20 cellular contexts compared by ENCODE assay signal in genomic region chr7:84549409-84549808, GRCh38.
DNase-seq lines count a peak whose midpoint lies in the region; ATAC-seq, FAIRE-seq and TF ChIP-seq lines count a peak whose summit lies in the region.
"Had no signal": no experiment of that assay in that cellular context is flagged by ENCODE, and none has a peak within 500 bp of the region (broad histone marks: within the 10 kb centered on the region; RNA-seq: fewer than 3 reads in every experiment).

No MANE protein-coding gene starts in this region.

- H3K27me3 Mint-ChIP-seq in CD4-positive, alpha-beta T cell = no peaks in the 10 kb centered on the region
- H3K27me3 Mint-ChIP-seq: CD4-positive, CD25-positive, alpha-beta regulatory T cell had no signal

- H3K4me3 Mint-ChIP-seq in CD4-positive, alpha-beta T cell = no peak overlapping the region
- H3K4me3 Mint-ChIP-seq: CD4-positive, CD25-positive, alpha-beta regulatory T cell; H9 had no signal

- no peak overlapping the region for H3K14ac ChIP-seq in neuronal stem cell (ENCODE audit: low read length)

- H4K20me1 ChIP-seq in GM23248 (ENCODE audit: insufficient read depth) = no peaks in the 10 kb centered on the region
- no peaks in the 10 kb centered on the region for H4K20me1 ChIP-seq in K562 (replicated peaks; ENCODE audit: control insufficient read depth, insufficient read depth, low read length)

- no peak overlapping the region for H3K27ac Mint-ChIP-seq in CD4-positive, alpha-beta T cell
- H3K27ac Mint-ChIP-seq: CD4-positive, CD25-positive, alpha-beta regulatory T cell had no signal

- H3K27ac ChIP-seq in GM23248 (no peak overlapping the region), K562 (ENCODE audit: extremely low read depth, low read depth, low read length) (no peak overlapping the region), neuronal stem cell (replicated peaks; ENCODE audit: low read length) (no peak overlapping the region)
- no peak overlapping the region for H3K27ac ChIP-seq in CD4-positive, alpha-beta T cell (ENCODE audit: low read depth, low read length)
- H3K27ac ChIP-seq: SK-N-MC had no signal

- H4K8ac ChIP-seq in neuronal stem cell (ENCODE audit: low read depth, low read length) = no peak overlapping the region

- DNase-seq in GM23248 (no peak), NCI-H226 (peak; percentile 8), K562 (ENCODE audit: extremely low read depth in 1 of 4, low spot score in 3 of 4) (no peak), neuronal stem cell (ENCODE audit: low spot score) (no peak), NOMO-1 treated with DMSO at 0.1 percent for 48 hours (lab: John Stamatoyannopoulos, UW; ENCODE audit: unreplicated experiment) (no peak)
- DNase-seq in CD4-positive, alpha-beta T cell = no peak
- DNase-seq: CD4-positive, CD25-positive, alpha-beta regulatory T cell; COR-L47; DMS79 treated with DMSO at 0.1 percent for 48 hours; H9; Karpas-422; NCI-H1436 treated with DMSO at 0.1 percent for 48 hours; NCI-H2029; NCI-H345; NCI-H524 treated with DMSO at 0.1 percent for 48 hours; NCI-H82; Right ventricle myocardium superior; SW 1271 had no signal

- H3K4me3 ChIP-seq in GM23248 = no peak overlapping the region
- H3K4me3 ChIP-seq in K562 = no peak overlapping the region
- no peak overlapping the region for H3K4me3 ChIP-seq in neuronal stem cell (ENCODE audit: low read length in 2 of 2)

- in situ Hi-C loops in GM23248 (cut with MboI) (no loop called here), K562 (cut with MboI) (no loop called here)

- H3K4me2 ChIP-seq in GM23248 (ENCODE audit: unreplicated experiment) (peak overlapping the region; percentile 63), K562 (ENCODE audit: insufficient read depth, low read length) (no peak overlapping the region), neuronal stem cell (ENCODE audit: insufficient read depth, low read length, poor library complexity, severe bottlenecking) (no peak overlapping the region)

- H2BK15ac ChIP-seq in neuronal stem cell (ENCODE audit: low read length) = no peak overlapping the region

- no peak overlapping the region for H2BK120ac ChIP-seq in neuronal stem cell (ENCODE audit: low read depth, low read length)

- no peak overlapping the region for H2BK5ac ChIP-seq in neuronal stem cell (ENCODE audit: low read length)

- no peaks in the 10 kb centered on the region for H3K9me2 ChIP-seq in GM23248 (ENCODE audit: insufficient read depth)

- H3K4ac ChIP-seq in neuronal stem cell (ENCODE audit: low read length) = no peak overlapping the region

- 0% methylated on average over 1 of the region's 1 CpG for WGBS in GM23248 (ENCODE audit: low coverage in 1 of 2, low lambda C conversion rate in 2 of 2, missing lambda C conversion rate in 2 of 2), 2 experiments
- WGBS in K562 (ENCODE audit: insufficient coverage, low coverage, missing lambda C conversion rate) = 0% methylated on average over 1 of the region's 1 CpG
- WGBS in neuronal stem cell (ENCODE audit: extremely low coverage in 2 of 2, insufficient read length in 2 of 2, insufficient replicate concordance in 1 of 2), 2 donors = no CpG with 5 or more reads among the region's 1 CpG

- H3F3A ChIP-seq in GM23248 (ENCODE audit: insufficient read depth) = peaks cover 16% of the 10 kb centered on the region

- no peak overlapping the region for H3K9ac ChIP-seq in GM23248
- H3K9ac ChIP-seq in K562 (ENCODE audit: insufficient read depth in 1 of 2, low read depth in 2 of 2, low read length in 2 of 2) = no peak overlapping the region
- H3K9ac ChIP-seq in neuronal stem cell (ENCODE audit: low read depth, low read length, poor library complexity) = no peak overlapping the region

- no peaks in the 10 kb centered on the region for H3K79me1 ChIP-seq in neuronal stem cell (ENCODE audit: low read depth, low read length)

- H3K36me3 Mint-ChIP-seq in CD4-positive, alpha-beta T cell (ENCODE audit: low read depth) = no peaks in the 10 kb centered on the region
- H3K36me3 Mint-ChIP-seq: CD4-positive, CD25-positive, alpha-beta regulatory T cell had no signal

- H3K9me3 Mint-ChIP-seq in CD4-positive, alpha-beta T cell = peaks cover 5% of the 10 kb centered on the region
- H3K9me3 Mint-ChIP-seq: H9 had no signal

- H2BK12ac ChIP-seq in neuronal stem cell (ENCODE audit: low read length) = no peak overlapping the region

- H4K91ac ChIP-seq in neuronal stem cell (ENCODE audit: low read depth, low read length, poor library complexity) = no peak overlapping the region

- POLR2A ChIA-PET in K562 (lab: Yijun Ruan, JAX) = no interaction called here
- POLR2A ChIA-PET in CD4-positive, alpha-beta T cell (lab: Charles Lee) = interaction anchor here (0.7 kb wide), 1 partner anchor 280 kb away, joined by 3 read pairs; no protein-coding TSS in a partner anchor

- no peak for TF ChIP-seq CTCF in K562 (IDR thresholded peaks at IDR 0.05 in 2 of 3, conservative IDR thresholded peaks at IDR 0.05 in 1 of 3; ENCODE audit: insufficient read depth in 2 of 3, low read depth in 1 of 3, low read length in 3 of 3)
- TF ChIP-seq CTCF in CD4-positive, alpha-beta T cell (IDR thresholded peaks at IDR 0.05) = no peak

- no peak for TF ChIP-seq RAD21 in K562 (CRISPR knock-in tag; conservative IDR thresholded peaks at IDR 0.05 in 1 of 2, IDR thresholded peaks at IDR 0.05 in 1 of 2)

- ATAC-seq in K562 (no peak), GM21737 (IDR thresholded peaks at IDR 0.05; ENCODE audit: unreplicated experiment) (no peak)
- no peak for ATAC-seq in CD4-positive, alpha-beta T cell (ENCODE audit: poor library complexity)

- H3K9me1 ChIP-seq in K562 (ENCODE audit: control insufficient read depth, insufficient read depth, low read length) = no peaks in the 10 kb centered on the region

- TF ChIP-seq POLR2A in K562 (conservative IDR thresholded peaks at IDR 0.05) = no peak

- H3K79me2 ChIP-seq in GM23248 (ENCODE audit: insufficient read depth) (no peaks in the 10 kb centered on the region), K562 (ENCODE audit: control insufficient read depth, insufficient read depth, low read length) (no peaks in the 10 kb centered on the region)

- peaks cover 29% of the 10 kb centered on the region for H3K4me1 ChIP-seq in GM23248 (ENCODE audit: insufficient read depth)
- H3K4me1 ChIP-seq in K562 (replicated peaks in 1 of 2; ENCODE audit: control insufficient read depth in 2 of 2, insufficient read depth in 2 of 2, low read length in 2 of 2) = no peaks in the 10 kb centered on the region; a peak in 1 of 5 replicates
- H3K4me1 ChIP-seq in neuronal stem cell (ENCODE audit: control insufficient read depth in 2 of 2, insufficient read depth in 1 of 2, low read depth in 1 of 2, low read length in 2 of 2) = peaks cover 3 to 7% of the 10 kb centered on the region in 2 donors

- H3K27me3 ChIP-seq in GM23248 (replicated peaks; ENCODE audit: insufficient read depth) (no peaks in the 10 kb centered on the region), K562 (ENCODE audit: control insufficient read depth in 2 of 2, insufficient read depth in 2 of 2, low read length in 2 of 2) (no peaks in the 10 kb centered on the region), neuronal stem cell (ENCODE audit: control insufficient read depth in 3 of 3, insufficient read depth in 3 of 3, low read depth in 1 of 3, low read length in 3 of 3) (no peaks in the 10 kb centered on the region)
- H3K27me3 ChIP-seq in CD4-positive, alpha-beta T cell (ENCODE audit: control insufficient read depth, insufficient read depth, low read length) = no peaks in the 10 kb centered on the region

- H3K36me3 ChIP-seq in GM23248 (ENCODE audit: low read depth) (no peaks in the 10 kb centered on the region), K562 (ENCODE audit: control insufficient read depth, insufficient read depth, low read length) (no peaks in the 10 kb centered on the region), neuronal stem cell (replicated peaks in 1 of 2; ENCODE audit: control insufficient read depth in 2 of 2, insufficient read depth in 2 of 2, low read length in 2 of 2) (no peaks in the 10 kb centered on the region)

- H2AFZ ChIP-seq in GM23248 (0 out of 2 replicates have a peak overlapping the region, but pooled peaks have one; percentile 6), K562 (ENCODE audit: low read depth, low read length) (no peak overlapping the region), neuronal stem cell (ENCODE audit: low read length) (peak overlapping the region; percentile 69)

- H3K18ac ChIP-seq in neuronal stem cell (ENCODE audit: low read length) = no peak overlapping the region

- CTCF ChIA-PET in K562 (lab: Yijun Ruan, JAX; ENCODE audit: low intra/inter-chr PET ratio) = no interaction called here
- CTCF ChIA-PET in CD4-positive, alpha-beta T cell (lab: Charles Lee) = no interaction called here

- no peak overlapping the region for H2AK5ac ChIP-seq in neuronal stem cell (ENCODE audit: low read depth, low read length)

- H3K9me3 ChIP-seq in GM23248 (ENCODE audit: low read depth) = no peaks in the 10 kb centered on the region
- no peaks in the 10 kb centered on the region for H3K9me3 ChIP-seq in K562 (replicated peaks; ENCODE audit: control insufficient read depth, insufficient read depth, low read depth, low read length)
- no peaks in the 10 kb centered on the region for H3K9me3 ChIP-seq in neuronal stem cell (replicated peaks in 1 of 2; ENCODE audit: control insufficient read depth in 2 of 2, insufficient read depth in 1 of 2, low read depth in 1 of 2, low read length in 2 of 2)
- no peaks in the 10 kb centered on the region for H3K9me3 ChIP-seq in CD4-positive, alpha-beta T cell (ENCODE audit: control insufficient read depth, low read length)

- H3K4me1 Mint-ChIP-seq in CD4-positive, alpha-beta T cell (ENCODE audit: low read depth) = no peaks in the 10 kb centered on the region
- H3K4me1 Mint-ChIP-seq: CD4-positive, CD25-positive, alpha-beta regulatory T cell had no signal

- TF ChIP-seq EP300 in K562 (IDR thresholded peaks at IDR 0.05; ENCODE audit: low read length) = no peak

- no TSS peak for BruUV-seq in K562 (replicated peaks; lab: Mats Ljungman, UMichigan)

- no peak for FAIRE-seq in K562 (lab: Jason Lieb, UNC)

- no peak overlapping the region for H3K23ac ChIP-seq in neuronal stem cell (ENCODE audit: low read depth, low read length, poor library complexity)

- intact Hi-C loops in K562 (cut with micrococcal nuclease) = no loop called here
- intact Hi-C loops in CD4-positive, alpha-beta T cell (cut with DNase I, micrococcal nuclease) = no loop called here

TF ChIP-seq in K562, 482 proteins besides CTCF, POLR2A, EP300 and RAD21:
- TF ChIP-seq ATF3 (IDR thresholded peaks at IDR 0.05) (peak; percentile 57), ATF3 (CRISPR knock-in tag; conservative IDR thresholded peaks at IDR 0.05) (no peak), ZNF707 (CRISPR knock-in tag; conservative IDR thresholded peaks at IDR 0.05) (no peak), CEBPG (CRISPR knock-in tag; IDR thresholded peaks at IDR 0.05) (no peak), CEBPG (tag; conservative IDR thresholded peaks at IDR 0.05 in 1 of 2, IDR thresholded peaks at IDR 0.05 in 1 of 2) (peak; percentile 88 to 91), CEBPB (tag; IDR thresholded peaks at IDR 0.05) (peak; percentile 73)
